10 cellular contexts compared by ENCODE assay signal in the genomic region with DNA sequence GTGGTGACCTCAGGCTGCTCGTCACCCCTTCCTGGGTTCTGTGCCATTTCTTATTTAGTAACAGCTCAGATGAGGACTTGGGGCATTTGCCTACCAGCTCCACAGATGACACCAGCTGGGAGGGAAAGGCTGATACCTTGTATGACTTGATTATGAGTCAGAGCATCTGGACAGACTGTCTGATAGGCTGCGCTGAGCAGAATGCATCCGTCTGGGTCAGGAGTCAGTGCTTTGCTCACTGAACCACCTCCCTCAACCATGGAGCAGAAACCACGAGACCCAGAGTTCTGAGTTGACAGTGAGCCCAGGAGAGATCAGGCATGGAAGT. TPM values are rescaled to one million over a fixed set of nuclear protein-coding genes. Genes with fewer than 3 reads are reported as not detected.
A peak's percentile ranks its signal among the peaks of the same experiment; 100 is the strongest.
DNase-seq lines count a peak whose midpoint lies in the region; ATAC-seq, FAIRE-seq and TF ChIP-seq lines count a peak whose summit lies in the region.
"Had no signal": no experiment of that assay in that cellular context is flagged by ENCODE, and none has a peak within 500 bp of the region (broad histone marks: within the 10 kb centered on the region; RNA-seq: fewer than 3 reads in every experiment).

No MANE protein-coding gene starts in this region.

- peak; percentile 18 for ATAC-seq in left ventricle myocardium superior
- ATAC-seq: body of pancreas had no signal

- peaks cover 20% of the 10 kb centered on the region for H3K4me1 ChIP-seq in GM23248 (ENCODE audit: insufficient read depth)

- H3K9me3 ChIP-seq in GM23248 (ENCODE audit: low read depth) = no peaks in the 10 kb centered on the region
- H3K9me3 ChIP-seq: body of pancreas had no signal

- H3K27ac ChIP-seq in GM23248 = peak overlapping the region; percentile 38; the same call in 1 of the 2 replicates

- intact Hi-C loops in left ventricle myocardium superior (cut with micrococcal nuclease) = no loop called here

- TF ChIP-seq CTCF in AG04449 (IDR thresholded peaks at IDR 0.05; ENCODE audit: insufficient read depth, low read length, missing control alignments) = no peak

- no peaks in the 10 kb centered on the region for H3K36me3 ChIP-seq in GM23248 (ENCODE audit: low read depth)

- DNase-seq in AG04449 (ENCODE audit: low read depth, low spot score) = peak; percentile 79
- peak; percentile 98 for DNase-seq in GM23248
- peak; percentile 20 for DNase-seq in RPMI8226
- no peak for DNase-seq in left ventricle myocardium superior
- DNase-seq in NCI-H2227 treated with DMSO at 0.1 percent for 48 hours (lab: John Stamatoyannopoulos, UW) = no peak
- DNase-seq in DMS153 (lab: John Stamatoyannopoulos, UW) = no peak
- DNase-seq in OCI-M2 (lab: John Stamatoyannopoulos, UW; ENCODE audit: unreplicated experiment) = no peak
- DNase-seq in GM19239 (ENCODE audit: insufficient read length, low spot score) = no peak

- no peak overlapping the region for H3K9ac ChIP-seq in GM23248

- FAIRE-seq in GM19239 (lab: Jason Lieb, UNC) = no peak
- FAIRE-seq: GM18507 had no signal

- 3 to 5% methylated on average over 4 of the region's 4 CpGs for WGBS in GM23248 (ENCODE audit: low coverage in 1 of 2, low lambda C conversion rate in 2 of 2, missing lambda C conversion rate in 2 of 2), 2 experiments

- POLR2A ChIA-PET in AG04449 (lab: Yijun Ruan, JAX) = no interaction called here

- H3K79me2 ChIP-seq in GM23248 (ENCODE audit: insufficient read depth) = no peaks in the 10 kb centered on the region

- peaks cover 21% of the 10 kb centered on the region for H3F3A ChIP-seq in GM23248 (ENCODE audit: insufficient read depth)

- H4K20me1 ChIP-seq in GM23248 (ENCODE audit: insufficient read depth) = no peaks in the 10 kb centered on the region

- H3K4me2 ChIP-seq in GM23248 (ENCODE audit: unreplicated experiment) = peak overlapping the region; percentile 26

- H3K9me2 ChIP-seq in GM23248 (ENCODE audit: insufficient read depth) = no peaks in the 10 kb centered on the region

- H2AFZ ChIP-seq in GM23248 = no peak overlapping the region

- H3K27me3 ChIP-seq in GM23248 (replicated peaks; ENCODE audit: insufficient read depth) = peaks cover 9% of the 10 kb centered on the region; the same call in 1 of the 2 replicates
- H3K27me3 ChIP-seq: body of pancreas had no signal

- CTCF ChIA-PET in AG04449 (lab: Yijun Ruan, JAX) = interaction anchor here (1.7 kb wide), 1 partner anchor 34 kb away, joined by 6 read pairs; no protein-coding TSS in a partner anchor

- in situ Hi-C loops in GM23248 (cut with MboI) = no loop called here

- H3K4me3 ChIP-seq in AG04449 (ENCODE audit: low read depth, low read length) (no peak overlapping the region), GM23248 (no peak overlapping the region)
- H3K4me3 ChIP-seq: body of pancreas had no signal

RNA-seq across cellular contexts. Expression of gene ST14, which starts 6.8 kb away (rescaled TPM):
- total RNA-seq in GM23248 (2014; rRNA removed; shearing (Covaris generic)) = not detected in 2 replicates
- polyA plus RNA-seq in GM23248 (2016; fragmentation: Nextera tagmentation; extraction: Ambion mirVana) = not detected in 2 replicates
- 2.1 TPM for total RNA-seq in left ventricle myocardium superior

Comparison
In these comparisons a context has a peak if more than half of its experiments do, and no peak if none do; other contexts are left out.
1. DNase-seq: peak in AG04449 (single experiment), GM23248 (single experiment) and RPMI8226 (single experiment); none in left ventricle myocardium superior (single experiment), NCI-H2227 treated with DMSO at 0.1 percent for 48 hours (single experiment), DMS153 (single experiment), OCI-M2 (single experiment) and GM19239 (single experiment).